In genomic region chr3:27422617-27423016, GRCh38 we compare ENCODE assay signal across 14 cellular contexts. TPM values are rescaled to one million over a fixed set of nuclear protein-coding genes. Genes with fewer than 3 reads are reported as not detected.
DNase-seq lines count a peak whose midpoint lies in the region; ATAC-seq and TF ChIP-seq lines count a peak whose summit lies in the region.
"Had no signal": no experiment of that assay in that cellular context is flagged by ENCODE, and none has a peak within 500 bp of the region (broad histone marks: within the 10 kb centered on the region; RNA-seq: fewer than 3 reads in every experiment).

No MANE protein-coding gene starts in this region.

- H3K27ac ChIP-seq in GM23248: peak overlapping the region; percentile 36; the same call in 1 of the 2 replicates
- H3K27ac ChIP-seq in mesenchymal stem cell (ENCODE audit: low read length, poor library complexity, severe bottlenecking): no peak overlapping the region
- peak overlapping the region in 3 of 4 donors; percentile 22 to 32 (median 28) for H3K27ac ChIP-seq in gastrocnemius medialis
- H3K27ac ChIP-seq: BLaER1 had no signal

- H3K79me2 ChIP-seq in GM23248 (ENCODE audit: insufficient read depth): peaks cover 63% of the 10 kb centered on the region

- H3K14ac ChIP-seq in mesenchymal stem cell (ENCODE audit: low read length in 2 of 2): no peak overlapping the region

- TF ChIP-seq CTCF in gastrocnemius medialis (IDR thresholded peaks at IDR 0.05 in 4 of 5, conservative IDR thresholded peaks at IDR 0.05 in 1 of 5): no peak

- no peak overlapping the region for H3K4ac ChIP-seq in mesenchymal stem cell (ENCODE audit: low read depth in 1 of 2, low read length in 2 of 2)

- no peak overlapping the region for H3K4me3 ChIP-seq in GM23248
- H3K4me3 ChIP-seq in mesenchymal stem cell (ENCODE audit: insufficient read depth in 1 of 2, low read depth in 1 of 2, low read length in 2 of 2): no peak overlapping the region
- no peak overlapping the region for H3K4me3 ChIP-seq in gastrocnemius medialis
- H3K4me3 ChIP-seq: BLaER1, GM23338 had no signal

- intact Hi-C loops in activated CD4-positive, alpha-beta T cell treated with anti-CD3 and anti-CD28 coated beads, Interleukin-2, amount 10 ng/mL, durations not matched to agents 24 days and 14 days (cut with micrococcal nuclease): no loop called here
- intact Hi-C loops in activated CD4-positive, alpha-beta T cell treated with anti-CD3 and anti-CD28 coated beads for 36 hours (cut with DNase I, micrococcal nuclease): no loop called here
- intact Hi-C loops in gastrocnemius medialis (cut with DNase I; ENCODE audit: low total_unique reads): no loop called here

- peaks cover 7% of the 10 kb centered on the region for H3K4me1 Mint-ChIP-seq in activated CD4-positive, alpha-beta T cell treated with anti-CD3 and anti-CD28 coated beads, Interleukin-2, amount 10 ng/mL, durations not matched to agents 24 days and 14 days
- H3K4me1 Mint-ChIP-seq in activated CD4-positive, alpha-beta T cell treated with anti-CD3 and anti-CD28 coated beads for 36 hours: peaks cover 14% of the 10 kb centered on the region
- H3K4me1 Mint-ChIP-seq: GM23338 had no signal

- in situ Hi-C loops in GM23248 (cut with MboI): no loop called here
- in situ Hi-C loops in gastrocnemius medialis (cut with MboI; ENCODE audit: low sequenced_read_pairs in 4 of 4): no loop called here

- peaks cover 34% of the 10 kb centered on the region for H3F3A ChIP-seq in GM23248 (ENCODE audit: insufficient read depth)

- peaks cover 73% of the 10 kb centered on the region for H3K36me3 ChIP-seq in GM23248 (ENCODE audit: low read depth)
- H3K36me3 ChIP-seq in mesenchymal stem cell (ENCODE audit: control insufficient read depth in 1 of 2, insufficient read depth in 2 of 2, low read depth in 1 of 2, low read length in 2 of 2): peaks cover 11 to 92% of the 10 kb centered on the region in 2 experiments
- H3K36me3 ChIP-seq in gastrocnemius medialis: peaks cover 0 to 25% of the 10 kb centered on the region in 2 donors

- H3K9me2 ChIP-seq in GM23248 (ENCODE audit: insufficient read depth): no peaks in the 10 kb centered on the region

- H2BK15ac ChIP-seq in mesenchymal stem cell (ENCODE audit: low read depth, poor library complexity, severe bottlenecking): no peak overlapping the region

- TF ChIP-seq POLR2A in gastrocnemius medialis (IDR thresholded peaks at IDR 0.05): no peak

- peak overlapping the region; percentile 51 for H3K27ac Mint-ChIP-seq in activated CD4-positive, alpha-beta T cell treated with anti-CD3 and anti-CD28 coated beads, Interleukin-2, amount 10 ng/mL, durations not matched to agents 24 days and 14 days
- H3K27ac Mint-ChIP-seq in activated CD4-positive, alpha-beta T cell treated with anti-CD3 and anti-CD28 coated beads for 36 hours: no peak overlapping the region
- H3K27ac Mint-ChIP-seq: GM23338 had no signal

- H4K91ac ChIP-seq in mesenchymal stem cell (ENCODE audit: low read length): no peak overlapping the region

- CTCF ChIA-PET in activated CD4-positive, alpha-beta T cell treated with anti-CD3 and anti-CD28 coated beads for 36 hours (lab: Charles Lee): no interaction called here

- no peak overlapping the region for H2BK12ac ChIP-seq in mesenchymal stem cell (ENCODE audit: low read length in 2 of 2)

- no peaks in the 10 kb centered on the region for H3K9me3 Mint-ChIP-seq in activated CD4-positive, alpha-beta T cell treated with anti-CD3 and anti-CD28 coated beads, Interleukin-2, amount 10 ng/mL, durations not matched to agents 24 days and 14 days
- no peaks in the 10 kb centered on the region for H3K9me3 Mint-ChIP-seq in activated CD4-positive, alpha-beta T cell treated with anti-CD3 and anti-CD28 coated beads for 36 hours (ENCODE audit: low read depth)
- H3K9me3 Mint-ChIP-seq: GM23338 had no signal

- no peak overlapping the region for H3K23ac ChIP-seq in mesenchymal stem cell (ENCODE audit: low read length in 2 of 2)

- H2AK5ac ChIP-seq in mesenchymal stem cell (ENCODE audit: low read length, severe bottlenecking): no peak overlapping the region

- H3K79me1 ChIP-seq in mesenchymal stem cell (replicated peaks; ENCODE audit: low read length, poor library complexity, severe bottlenecking): peaks cover 13% of the 10 kb centered on the region

- no peak for DNase-seq in activated CD4-positive, alpha-beta T cell treated with anti-CD3 and anti-CD28 coated beads, Interleukin-2, amount 10 ng/mL, durations not matched to agents 24 days and 14 days
- DNase-seq in activated CD4-positive, alpha-beta T cell treated with anti-CD3 and anti-CD28 coated beads for 36 hours: no peak
- DNase-seq in GM23248 (no peak), mesenchymal stem cell (no peak), gastrocnemius medialis (no peak), NCI-H748 (lab: John Stamatoyannopoulos, UW; ENCODE audit: unreplicated experiment) (no peak)
- no peak for DNase-seq in stimulated activated CD4-positive, alpha-beta T cell treated with anti-CD3 and anti-CD28 coated beads, Interleukin-4, amount 100 ng/mL, for 4 hours
- DNase-seq: 8988T, AML-193, DMS53, H7 had no signal

- H2AFZ ChIP-seq in GM23248 (no peak overlapping the region), mesenchymal stem cell (ENCODE audit: low read depth, low read length) (no peak overlapping the region)
- H2AFZ ChIP-seq: GM23338 had no signal

- H3K4me2 ChIP-seq in GM23248 (ENCODE audit: unreplicated experiment): no peak overlapping the region
- H3K4me2 ChIP-seq in mesenchymal stem cell (ENCODE audit: low read length, poor library complexity, severe bottlenecking): no peak overlapping the region
- H3K4me2 ChIP-seq: BLaER1, GM23338 had no signal

- H3K4me1 ChIP-seq in GM23248 (ENCODE audit: insufficient read depth) (peaks cover 24% of the 10 kb centered on the region), mesenchymal stem cell (ENCODE audit: control insufficient read depth, insufficient read depth, low read depth, low read length) (peaks cover 4% of the 10 kb centered on the region), gastrocnemius medialis (peaks cover 13 to 20% of the 10 kb centered on the region in 2 donors)
- H3K4me1 ChIP-seq: BLaER1 had no signal

- H3K36me3 Mint-ChIP-seq in activated CD4-positive, alpha-beta T cell treated with anti-CD3 and anti-CD28 coated beads, Interleukin-2, amount 10 ng/mL, durations not matched to agents 24 days and 14 days (ENCODE audit: low read depth): peaks cover 44% of the 10 kb centered on the region
- H3K36me3 Mint-ChIP-seq in activated CD4-positive, alpha-beta T cell treated with anti-CD3 and anti-CD28 coated beads for 36 hours (ENCODE audit: low read depth): peaks cover 35% of the 10 kb centered on the region

- H3K9me3 ChIP-seq in GM23248 (ENCODE audit: low read depth) (no peaks in the 10 kb centered on the region), mesenchymal stem cell (ENCODE audit: control insufficient read depth, low read length) (no peaks in the 10 kb centered on the region), gastrocnemius medialis (no peaks in the 10 kb centered on the region)
- H3K9me3 ChIP-seq: BLaER1 had no signal

- H3K27me3 ChIP-seq in GM23248 (replicated peaks; ENCODE audit: insufficient read depth) (no peaks in the 10 kb centered on the region), mesenchymal stem cell (ENCODE audit: control insufficient read depth in 1 of 2, insufficient read depth in 1 of 2, low read length in 2 of 2) (no peaks in the 10 kb centered on the region), gastrocnemius medialis (no peaks in the 10 kb centered on the region)
- H3K27me3 ChIP-seq: BLaER1 had no signal

- 83 to 85% methylated on average over 2 of the region's 2 CpGs for WGBS in GM23248 (ENCODE audit: low coverage in 1 of 2, low lambda C conversion rate in 2 of 2, missing lambda C conversion rate in 2 of 2), 2 experiments
- 67% methylated on average over 1 of the region's 2 CpGs for WGBS in mesenchymal stem cell

- no peak overlapping the region for H3K18ac ChIP-seq in mesenchymal stem cell (ENCODE audit: low read depth in 1 of 2, low read length in 2 of 2)

- H4K20me1 ChIP-seq in GM23248 (ENCODE audit: insufficient read depth): no peaks in the 10 kb centered on the region
- H4K20me1 ChIP-seq: BLaER1 had no signal

- H3K27me3 Mint-ChIP-seq in activated CD4-positive, alpha-beta T cell treated with anti-CD3 and anti-CD28 coated beads, Interleukin-2, amount 10 ng/mL, durations not matched to agents 24 days and 14 days: no peaks in the 10 kb centered on the region
- no peaks in the 10 kb centered on the region for H3K27me3 Mint-ChIP-seq in activated CD4-positive, alpha-beta T cell treated with anti-CD3 and anti-CD28 coated beads for 36 hours

- POLR2A ChIA-PET in activated CD4-positive, alpha-beta T cell treated with anti-CD3 and anti-CD28 coated beads for 36 hours (lab: Charles Lee): no interaction called here

- no peak overlapping the region for H2BK120ac ChIP-seq in mesenchymal stem cell (ENCODE audit: low read depth, low read length)

- H4K8ac ChIP-seq in mesenchymal stem cell (ENCODE audit: low read length): no peak overlapping the region

- no peak overlapping the region for H3K4me3 Mint-ChIP-seq in activated CD4-positive, alpha-beta T cell treated with anti-CD3 and anti-CD28 coated beads, Interleukin-2, amount 10 ng/mL, durations not matched to agents 24 days and 14 days
- H3K4me3 Mint-ChIP-seq in activated CD4-positive, alpha-beta T cell treated with anti-CD3 and anti-CD28 coated beads for 36 hours: no peak overlapping the region
- H3K4me3 Mint-ChIP-seq: GM23338 had no signal

- H3K9ac ChIP-seq in GM23248 (no peak overlapping the region), mesenchymal stem cell (ENCODE audit: low read length) (peak overlapping the region; percentile 35)
- H3K9ac ChIP-seq: BLaER1 had no signal

- H2BK5ac ChIP-seq in mesenchymal stem cell (ENCODE audit: low read depth, low read length, poor library complexity, severe bottlenecking): no peak overlapping the region

- ATAC-seq in activated CD4-positive, alpha-beta T cell treated with anti-CD3 and anti-CD28 coated beads for 36 hours: no peak
- ATAC-seq in gastrocnemius medialis (no peak), HG02938 (IDR thresholded peaks at IDR 0.05; ENCODE audit: unreplicated experiment) (no peak)
- ATAC-seq: GM23338 had no signal

RNA-seq across cellular contexts. Expression of gene NEK10, which starts 53.4 kb away (rescaled TPM):
- 0.26 and 0.28 TPM in 2 replicates for total RNA-seq in activated CD4-positive, alpha-beta T cell treated with anti-CD3 and anti-CD28 coated beads, Interleukin-2, amount 10 ng/mL, durations not matched to agents 24 days and 14 days
- under 1 TPM; 0.19 to 0.57 TPM for total RNA-seq in activated CD4-positive, alpha-beta T cell treated with anti-CD3 and anti-CD28 coated beads for 36 hours
- 7.6 and 9.5 TPM in 2 replicates for total RNA-seq in GM23248 (2014; rRNA removed; shearing (Covaris generic))
- polyA plus RNA-seq in GM23248 (2016; fragmentation: Nextera tagmentation; extraction: Ambion mirVana): 1.7 and 3.2 TPM in 2 replicates
- 0.29 TPM for polyA plus RNA-seq in mesenchymal stem cell (2013, experiment 1 of 2)
- polyA plus RNA-seq in mesenchymal stem cell (2013, experiment 2 of 2): 0.48 TPM
- 10 to 100 TPM in 1 of 4 donors, 1 to 10 TPM in 3; 3.6 to 12.8 (median 7.5) TPM for total RNA-seq in gastrocnemius medialis
